8 cellular contexts compared by ENCODE assay signal in genomic region chr10:31320179-31320597, GRCh38. TPM values are rescaled to one million over a fixed set of nuclear protein-coding genes. Genes with fewer than 3 reads are reported as not detected.
DNase-seq lines count a peak whose midpoint lies in the region; ATAC-seq and TF ChIP-seq lines count a peak whose summit lies in the region.

No MANE protein-coding gene starts in this region.

- ATAC-seq in HG03342 (IDR thresholded peaks at IDR 0.05; ENCODE audit: unreplicated experiment) (peak; percentile 18), left colon (no peak)

- TF ChIP-seq CTCF in WERI-Rb-1 (IDR thresholded peaks at IDR 0.05; ENCODE audit: low read depth, low read length), result no peak
- no peak for TF ChIP-seq CTCF in cardiac fibroblast (IDR thresholded peaks at IDR 0.05; ENCODE audit: low read depth, low read length)

- no peaks in the 10 kb centered on the region for H3K27me3 ChIP-seq in WERI-Rb-1 (ENCODE audit: insufficient read depth, low read depth, severe bottlenecking)

- DNase-seq in NCI-H748 (lab: John Stamatoyannopoulos, UW; ENCODE audit: unreplicated experiment), result peak; percentile 27
- DNase-seq in NCI-H748 treated with DMSO at 0.1 percent for 48 hours (lab: John Stamatoyannopoulos, UW), result no peak
- peak; percentile 8 for DNase-seq in WERI-Rb-1
- DNase-seq in cardiac fibroblast (ENCODE audit: low read depth in 2 of 2), result peak; percentile 53 to 56
- DNase-seq in left colon, result peak; percentile 35 to 54
- DNase-seq in stimulated activated CD4-positive, alpha-beta T cell treated with anti-CD3 and anti-CD28 coated beads, Interleukin-2, amount 100 ng/mL, for 4 hours (ENCODE audit: low read depth), result peak; percentile 3
- no peak for DNase-seq in NCI-H146 treated with DMSO at 0.1 percent for 48 hours (lab: John Stamatoyannopoulos, UW; ENCODE audit: unreplicated experiment)

- H3K27ac ChIP-seq in WERI-Rb-1, result peak overlapping the region; percentile 82

- no peaks in the 10 kb centered on the region for H3K9me3 ChIP-seq in WERI-Rb-1 (ENCODE audit: severe bottlenecking)

- no peaks in the 10 kb centered on the region for H3K36me3 ChIP-seq in WERI-Rb-1

- peak overlapping the region; percentile 88 for H3K4me3 ChIP-seq in WERI-Rb-1 (ENCODE audit: low read depth, low read length)
- peak overlapping the region; percentile 72 to 91 for H3K4me3 ChIP-seq in cardiac fibroblast (replicated peaks in 1 of 2; ENCODE audit: low read depth in 2 of 2, low read length in 2 of 2)

- intact Hi-C loops in left colon (cut with DNase I, micrococcal nuclease), result no loop called here

RNA-seq across cellular contexts. Expression of gene ZEB1, which starts 1.2 kb away (rescaled TPM):
- 10 to 100 TPM in 1 of 2 donors, 1 to 10 TPM in 1; 8.5 to 24.9 TPM for total RNA-seq in left colon

Comparison
In these comparisons a context has a peak if more than half of its experiments do, and no peak if none do; other contexts are left out.
1. DNase-seq: peak in NCI-H748 (single experiment), WERI-Rb-1 (single experiment), cardiac fibroblast (2 of 2), left colon (2 of 2) and stimulated activated CD4-positive, alpha-beta T cell treated with anti-CD3 and anti-CD28 coated beads, Interleukin-2, amount 100 ng/mL, for 4 hours (single experiment); none in NCI-H748 treated with DMSO at 0.1 percent for 48 hours (single experiment) and NCI-H146 treated with DMSO at 0.1 percent for 48 hours (single experiment).